13 cellular contexts compared by ENCODE assay signal in the genomic region with DNA sequence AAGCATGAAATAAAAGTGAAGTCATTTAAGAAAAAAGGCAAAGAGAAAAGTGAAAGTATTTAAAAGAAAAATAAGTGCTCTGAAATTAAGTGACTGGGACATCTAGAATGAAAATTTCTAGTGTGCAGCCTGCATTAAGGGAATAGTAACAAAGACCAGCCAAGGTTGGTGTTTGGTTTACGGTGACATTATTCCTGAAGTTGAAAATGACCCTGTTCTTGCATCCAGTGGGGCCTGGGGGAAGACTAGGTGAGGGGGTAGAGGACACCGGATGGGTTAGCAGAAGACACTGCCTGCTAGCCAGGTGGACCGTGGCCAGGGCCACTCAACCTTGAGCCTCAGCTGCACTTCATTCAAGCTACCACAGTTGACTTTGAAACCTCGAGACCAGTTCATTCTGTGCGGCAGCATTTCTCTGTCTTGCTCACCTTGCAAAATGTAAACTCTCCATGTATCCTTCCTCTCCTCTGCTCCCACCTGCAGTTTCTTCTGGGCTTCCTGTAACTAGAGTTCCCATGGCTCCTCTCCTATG. TPM values are rescaled to one million over a fixed set of nuclear protein-coding genes. Genes with fewer than 3 reads are reported as not detected.
DNase-seq lines count a peak whose midpoint lies in the region; ATAC-seq and TF ChIP-seq lines count a peak whose summit lies in the region.
"Had no signal": no experiment of that assay in that cellular context is flagged by ENCODE, and none has a peak within 500 bp of the region (broad histone marks: within the 10 kb centered on the region; RNA-seq: fewer than 3 reads in every experiment).

No MANE protein-coding gene starts in this region.

- peaks cover 19% of the 10 kb centered on the region for H3K27me3 Mint-ChIP-seq in MCF 10A (ENCODE audit: insufficient read depth, unreplicated experiment)
- H3K27me3 Mint-ChIP-seq: T-helper 17 cell had no signal

- peaks cover 5% of the 10 kb centered on the region for H3K4me1 Mint-ChIP-seq in MCF 10A (ENCODE audit: insufficient read depth, unreplicated experiment)
- H3K4me1 Mint-ChIP-seq: nephron progenitor cell had no signal

- no TSS peak for BruUV-seq in MCF 10A (replicated peaks; lab: Mats Ljungman, UMichigan)

- ATAC-seq in GM18508 (IDR thresholded peaks at IDR 0.05; ENCODE audit: insufficient read depth, unreplicated experiment) (peak; percentile 28), GM19463 (IDR thresholded peaks at IDR 0.05; ENCODE audit: unreplicated experiment) (peak; percentile 36), HG03045 (IDR thresholded peaks at IDR 0.05; ENCODE audit: unreplicated experiment) (peak; percentile 43), SK-N-SH treated with all-trans-retinoic acid at 6 μM for 48 hours (peak; percentile 26; the same call in 2 of the 3 replicates)
- ATAC-seq: HCT116 had no signal

- H3K9me3 Mint-ChIP-seq in MCF 10A (ENCODE audit: unreplicated experiment) = no peaks in the 10 kb centered on the region

- TF ChIP-seq CTCF in MCF 10A (IDR thresholded peaks at IDR 0.05; ENCODE audit: unreplicated experiment) = no peak

- POLR2A ChIA-PET in MCF 10A (lab: Yijun Ruan, JAX) = no interaction called here

- H3K27ac Mint-ChIP-seq in MCF 10A (ENCODE audit: low read depth, unreplicated experiment) = no peak overlapping the region
- H3K27ac Mint-ChIP-seq: nephron progenitor cell had no signal

- no peaks in the 10 kb centered on the region for H3K36me3 Mint-ChIP-seq in MCF 10A (ENCODE audit: insufficient read depth, unreplicated experiment)

- CTCF ChIA-PET in MCF 10A (lab: Yijun Ruan, JAX) = interaction anchor here (0.8 to 1.1 kb wide), 2 partner anchors 121 to 125 kb away, joined by 3 read pairs; no protein-coding TSS in a partner anchor

- intact Hi-C loops in MCF 10A (cut with micrococcal nuclease) = no loop called here

- no peak overlapping the region for H3K4me3 Mint-ChIP-seq in MCF 10A (ENCODE audit: unreplicated experiment)
- H3K4me3 Mint-ChIP-seq: nephron progenitor cell, T-helper 17 cell had no signal

- DNase-seq in DMS153 (lab: John Stamatoyannopoulos, UW) (no peak), MCF 10A (ENCODE audit: unreplicated experiment) (no peak), KG1 (lab: John Stamatoyannopoulos, UW) (no peak)
- no peak for DNase-seq in stimulated activated CD4-positive, alpha-beta T cell treated with anti-CD3 and anti-CD28 coated beads, Interleukin-4, amount 100 ng/mL, for 24 hours
- DNase-seq: dermis blood vessel endothelial cell, Kasumi-1, nephron progenitor cell, T-helper 17 cell had no signal

TF ChIP-seq in SK-N-SH treated with all-trans-retinoic acid at 6 μM for 48 hours, 23 proteins besides CTCF, POLR2A, EP300 and RAD21:
- no peak for TF ChIP-seq RARB (CRISPR knock-in tag; IDR thresholded peaks at IDR 0.05)
- TF ChIP-seq PPARA (CRISPR knock-in tag; IDR thresholded peaks at IDR 0.05; ENCODE audit: borderline replicate concordance) = no peak
- TF ChIP-seq, protein P1, sequence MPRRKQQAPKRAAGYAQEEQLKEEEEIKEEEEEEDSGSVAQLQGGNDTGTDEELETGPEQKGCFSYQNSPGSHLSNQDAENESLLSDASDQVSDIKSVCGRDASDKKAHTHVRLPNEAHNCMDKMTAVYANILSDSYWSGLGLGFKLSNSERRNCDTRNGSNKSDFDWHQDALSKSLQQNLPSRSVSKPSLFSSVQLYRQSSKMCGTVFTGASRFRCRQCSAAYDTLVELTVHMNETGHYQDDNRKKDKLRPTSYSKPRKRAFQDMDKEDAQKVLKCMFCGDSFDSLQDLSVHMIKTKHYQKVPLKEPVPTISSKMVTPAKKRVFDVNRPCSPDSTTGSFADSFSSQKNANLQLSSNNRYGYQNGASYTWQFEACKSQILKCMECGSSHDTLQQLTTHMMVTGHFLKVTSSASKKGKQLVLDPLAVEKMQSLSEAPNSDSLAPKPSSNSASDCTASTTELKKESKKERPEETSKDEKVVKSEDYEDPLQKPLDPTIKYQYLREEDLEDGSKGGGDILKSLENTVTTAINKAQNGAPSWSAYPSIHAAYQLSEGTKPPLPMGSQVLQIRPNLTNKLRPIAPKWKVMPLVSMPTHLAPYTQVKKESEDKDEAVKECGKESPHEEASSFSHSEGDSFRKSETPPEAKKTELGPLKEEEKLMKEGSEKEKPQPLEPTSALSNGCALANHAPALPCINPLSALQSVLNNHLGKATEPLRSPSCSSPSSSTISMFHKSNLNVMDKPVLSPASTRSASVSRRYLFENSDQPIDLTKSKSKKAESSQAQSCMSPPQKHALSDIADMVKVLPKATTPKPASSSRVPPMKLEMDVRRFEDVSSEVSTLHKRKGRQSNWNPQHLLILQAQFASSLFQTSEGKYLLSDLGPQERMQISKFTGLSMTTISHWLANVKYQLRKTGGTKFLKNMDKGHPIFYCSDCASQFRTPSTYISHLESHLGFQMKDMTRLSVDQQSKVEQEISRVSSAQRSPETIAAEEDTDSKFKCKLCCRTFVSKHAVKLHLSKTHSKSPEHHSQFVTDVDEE (CRISPR knock-in tag; IDR thresholded peaks at IDR 0.05) = no peak
- TF ChIP-seq, protein P2, sequence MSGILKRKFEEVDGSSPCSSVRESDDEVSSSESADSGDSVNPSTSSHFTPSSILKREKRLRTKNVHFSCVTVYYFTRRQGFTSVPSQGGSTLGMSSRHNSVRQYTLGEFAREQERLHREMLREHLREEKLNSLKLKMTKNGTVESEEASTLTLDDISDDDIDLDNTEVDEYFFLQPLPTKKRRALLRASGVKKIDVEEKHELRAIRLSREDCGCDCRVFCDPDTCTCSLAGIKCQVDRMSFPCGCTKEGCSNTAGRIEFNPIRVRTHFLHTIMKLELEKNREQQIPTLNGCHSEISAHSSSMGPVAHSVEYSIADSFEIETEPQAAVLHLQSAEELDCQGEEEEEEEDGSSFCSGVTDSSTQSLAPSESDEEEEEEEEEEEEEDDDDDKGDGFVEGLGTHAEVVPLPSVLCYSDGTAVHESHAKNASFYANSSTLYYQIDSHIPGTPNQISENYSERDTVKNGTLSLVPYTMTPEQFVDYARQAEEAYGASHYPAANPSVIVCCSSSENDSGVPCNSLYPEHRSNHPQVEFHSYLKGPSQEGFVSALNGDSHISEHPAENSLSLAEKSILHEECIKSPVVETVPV (CRISPR knock-in tag; IDR thresholded peaks at IDR 0.05) = no peak
- TF ChIP-seq CSDC2 (CRISPR knock-in tag; IDR thresholded peaks at IDR 0.05) = no peak
- no peak for TF ChIP-seq ZNF565 (CRISPR knock-in tag; conservative IDR thresholded peaks at IDR 0.05; ENCODE audit: low read depth)
- no peak for TF ChIP-seq TOX (CRISPR knock-in tag; IDR thresholded peaks at IDR 0.05; ENCODE audit: borderline replicate concordance)
- TF ChIP-seq, protein P3, sequence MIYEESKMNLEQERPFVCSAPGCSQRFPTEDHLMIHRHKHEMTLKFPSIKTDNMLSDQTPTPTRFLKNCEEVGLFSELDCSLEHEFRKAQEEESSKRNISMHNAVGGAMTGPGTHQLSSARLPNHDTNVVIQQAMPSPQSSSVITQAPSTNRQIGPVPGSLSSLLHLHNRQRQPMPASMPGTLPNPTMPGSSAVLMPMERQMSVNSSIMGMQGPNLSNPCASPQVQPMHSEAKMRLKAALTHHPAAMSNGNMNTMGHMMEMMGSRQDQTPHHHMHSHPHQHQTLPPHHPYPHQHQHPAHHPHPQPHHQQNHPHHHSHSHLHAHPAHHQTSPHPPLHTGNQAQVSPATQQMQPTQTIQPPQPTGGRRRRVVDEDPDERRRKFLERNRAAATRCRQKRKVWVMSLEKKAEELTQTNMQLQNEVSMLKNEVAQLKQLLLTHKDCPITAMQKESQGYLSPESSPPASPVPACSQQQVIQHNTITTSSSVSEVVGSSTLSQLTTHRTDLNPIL (CRISPR knock-in tag; IDR thresholded peaks at IDR 0.05; ENCODE audit: low read depth) = no peak
- TF ChIP-seq TCF4 (CRISPR knock-in tag; IDR thresholded peaks at IDR 0.05; ENCODE audit: borderline replicate concordance) = no peak
- no peak for TF ChIP-seq ZFP3 (CRISPR knock-in tag; IDR thresholded peaks at IDR 0.05)
- TF ChIP-seq ESRRG (CRISPR knock-in tag; IDR thresholded peaks at IDR 0.05) = no peak
TF ChIP-seq in SK-N-SH treated with all-trans-retinoic acid at 6 μM for 48 hours: peak in this region for 0.

RNA-seq across cellular contexts. Expression of a gene that starts 14.3 kb away (rescaled TPM):
- 24.3 and 41.3 TPM in 2 replicates for total RNA-seq in MCF 10A (2022)
